In the genomic region with DNA sequence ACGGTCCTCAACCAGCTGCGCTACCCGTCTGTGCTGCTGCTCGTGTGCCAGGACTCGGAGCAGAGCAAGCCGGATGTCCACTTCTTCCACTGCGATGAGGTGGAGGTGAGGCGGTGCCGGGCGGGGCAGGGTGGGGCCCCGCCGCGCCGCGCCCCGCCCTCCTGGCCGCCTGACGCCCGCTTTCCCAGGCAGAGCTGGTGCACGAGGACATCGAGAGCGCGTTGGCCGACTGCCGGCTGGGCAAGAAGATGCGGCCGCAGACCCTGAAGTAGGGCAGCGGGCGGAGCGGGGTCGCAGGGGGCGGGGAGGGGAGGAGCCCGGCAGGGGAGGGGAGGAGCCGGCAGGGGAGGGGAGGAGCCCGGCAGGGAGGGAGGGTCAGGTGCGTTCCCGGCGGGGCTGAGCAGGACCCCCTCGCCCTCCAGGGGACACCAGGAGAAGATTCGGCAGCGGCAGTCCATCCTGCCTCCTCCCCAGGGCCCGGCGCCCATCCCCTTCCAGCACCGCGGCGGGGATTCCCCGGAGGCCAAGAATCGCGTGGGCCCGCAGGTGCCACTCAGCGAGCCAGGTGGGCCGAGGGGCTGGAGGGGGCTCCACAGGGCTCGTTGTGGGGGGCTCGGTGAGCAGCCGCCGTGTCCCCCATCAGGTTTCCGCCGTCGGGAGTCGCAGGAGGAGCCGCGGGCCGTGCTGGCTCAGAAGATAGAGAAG, we compare ENCODE assay signal across 1 cellular context.
TF ChIP-seq lines count a peak whose summit lies in the region.

No MANE protein-coding gene starts in this region.

TF ChIP-seq in GM12878, 131 proteins besides CTCF, POLR2A, EP300 and RAD21:
- TF ChIP-seq IKZF1 (conservative IDR thresholded peaks at IDR 0.05) = 0 out of 2 replicates have a peak, but pooled peaks have one; percentile 12
- TF ChIP-seq MTA3 (IDR thresholded peaks at IDR 0.05; ENCODE audit: borderline replicate concordance, low read length) = no peak
- TF ChIP-seq, protein P1, sequence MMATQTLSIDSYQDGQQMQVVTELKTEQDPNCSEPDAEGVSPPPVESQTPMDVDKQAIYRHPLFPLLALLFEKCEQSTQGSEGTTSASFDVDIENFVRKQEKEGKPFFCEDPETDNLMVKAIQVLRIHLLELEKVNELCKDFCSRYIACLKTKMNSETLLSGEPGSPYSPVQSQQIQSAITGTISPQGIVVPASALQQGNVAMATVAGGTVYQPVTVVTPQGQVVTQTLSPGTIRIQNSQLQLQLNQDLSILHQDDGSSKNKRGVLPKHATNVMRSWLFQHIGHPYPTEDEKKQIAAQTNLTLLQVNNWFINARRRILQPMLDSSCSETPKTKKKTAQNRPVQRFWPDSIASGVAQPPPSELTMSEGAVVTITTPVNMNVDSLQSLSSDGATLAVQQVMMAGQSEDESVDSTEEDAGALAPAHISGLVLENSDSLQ (IDR thresholded peaks at IDR 0.05) = peak; percentile 75
- TF ChIP-seq PBX3 (IDR thresholded peaks at IDR 0.05; ENCODE audit: insufficient replicate concordance, low read depth, low read length) = peak; percentile 48
- TF ChIP-seq DPF2 (IDR thresholded peaks at IDR 0.05) = 0 out of 2 replicates have a peak, but pooled peaks have one; percentile 32
- TF ChIP-seq EGR1 (IDR thresholded peaks at IDR 0.05; ENCODE audit: borderline replicate concordance in 1 of 2, low read depth in 2 of 2, low read length in 2 of 2) = peak in 1 of 2 experiments; percentile 48; a peak in 1 of 3 replicates
- TF ChIP-seq CEBPB (IDR thresholded peaks at IDR 0.05; ENCODE audit: borderline replicate concordance in 1 of 2, low read depth in 2 of 2, low read length in 2 of 2) = no peak
- TF ChIP-seq BHLHE40 (IDR thresholded peaks at IDR 0.05; ENCODE audit: borderline replicate concordance in 1 of 2, low read depth in 2 of 2, low read length in 1 of 2) = peak in 1 of 2 experiments; percentile 28; a peak in 1 of 4 replicates
